2 cellular contexts compared by ENCODE assay signal in genomic region chr16:88702364-88703210, GRCh38.
TF ChIP-seq lines count a peak whose summit lies in the region.

No MANE protein-coding gene starts in this region.

TF ChIP-seq in K562, 482 proteins besides CTCF, POLR2A, EP300 and RAD21 (continues in another document):
- TF ChIP-seq HDAC3 (IDR thresholded peaks at IDR 0.05; ENCODE audit: borderline replicate concordance, partially characterized antibody) (no peak), MED1 (CRISPR knock-in tag; IDR thresholded peaks at IDR 0.05; ENCODE audit: borderline replicate concordance) (no peak), TFAP4 (CRISPR knock-in tag; IDR thresholded peaks at IDR 0.05; ENCODE audit: borderline replicate concordance) (no peak), CSDE1 (IDR thresholded peaks at IDR 0.05) (no peak), PTBP1 (IDR thresholded peaks at IDR 0.05; ENCODE audit: low read depth, low read length) (no peak), RREB1 (CRISPR knock-in tag; IDR thresholded peaks at IDR 0.05) (no peak), NR2F6 (CRISPR knock-in tag; IDR thresholded peaks at IDR 0.05) (no peak), MEF2D (tag; conservative IDR thresholded peaks at IDR 0.05; ENCODE audit: low read depth) (no peak), ZHX1 (conservative IDR thresholded peaks at IDR 0.05; ENCODE audit: low read length) (no peak), LEF1 (IDR thresholded peaks at IDR 0.05) (no peak), KDM2B (CRISPR knock-in tag; IDR thresholded peaks at IDR 0.05) (no peak)
- TF ChIP-seq, protein P1, sequence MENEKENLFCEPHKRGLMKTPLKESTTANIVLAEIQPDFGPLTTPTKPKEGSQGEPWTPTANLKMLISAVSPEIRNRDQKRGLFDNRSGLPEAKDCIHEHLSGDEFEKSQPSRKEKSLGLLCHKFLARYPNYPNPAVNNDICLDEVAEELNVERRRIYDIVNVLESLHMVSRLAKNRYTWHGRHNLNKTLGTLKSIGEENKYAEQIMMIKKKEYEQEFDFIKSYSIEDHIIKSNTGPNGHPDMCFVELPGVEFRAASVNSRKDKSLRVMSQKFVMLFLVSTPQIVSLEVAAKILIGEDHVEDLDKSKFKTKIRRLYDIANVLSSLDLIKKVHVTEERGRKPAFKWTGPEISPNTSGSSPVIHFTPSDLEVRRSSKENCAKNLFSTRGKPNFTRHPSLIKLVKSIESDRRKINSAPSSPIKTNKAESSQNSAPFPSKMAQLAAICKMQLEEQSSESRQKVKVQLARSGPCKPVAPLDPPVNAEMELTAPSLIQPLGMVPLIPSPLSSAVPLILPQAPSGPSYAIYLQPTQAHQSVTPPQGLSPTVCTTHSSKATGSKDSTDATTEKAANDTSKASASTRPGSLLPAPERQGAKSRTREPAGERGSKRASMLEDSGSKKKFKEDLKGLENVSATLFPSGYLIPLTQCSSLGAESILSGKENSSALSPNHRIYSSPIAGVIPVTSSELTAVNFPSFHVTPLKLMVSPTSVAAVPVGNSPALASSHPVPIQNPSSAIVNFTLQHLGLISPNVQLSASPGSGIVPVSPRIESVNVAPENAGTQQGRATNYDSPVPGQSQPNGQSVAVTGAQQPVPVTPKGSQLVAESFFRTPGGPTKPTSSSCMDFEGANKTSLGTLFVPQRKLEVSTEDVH (IDR thresholded peaks at IDR 0.05; ENCODE audit: low read depth, partially characterized antibody), result no peak

TF ChIP-seq in HEK293T, 16 proteins besides CTCF, POLR2A, EP300 and RAD21:
- TF ChIP-seq FOXM1 (IDR thresholded peaks at IDR 0.05; ENCODE audit: borderline replicate concordance), result no peak
TF ChIP-seq in HEK293T: peak in this region for 0.
